ENCODE assay signal across 21 cellular contexts in genomic region chr4:182536221-182536620, GRCh38.
DNase-seq lines count a peak whose midpoint lies in the region; ATAC-seq, FAIRE-seq and TF ChIP-seq lines count a peak whose summit lies in the region.
"Had no signal": no experiment of that assay in that cellular context is flagged by ENCODE, and none has a peak within 500 bp of the region (broad histone marks: within the 10 kb centered on the region; RNA-seq: fewer than 3 reads in every experiment).

No MANE protein-coding gene starts in this region.

- H3K9ac ChIP-seq in H1 (replicated peaks in 1 of 4; ENCODE audit: extremely low read depth in 1 of 4, low read depth in 3 of 4, low read length in 3 of 4) (no peak overlapping the region), mesendoderm (ENCODE audit: low read length) (no peak overlapping the region)

- peaks cover 0 to 3% of the 10 kb centered on the region in 2 donors for H3K27me3 Mint-ChIP-seq in natural killer cell treated with Interleukin-12 subunit alpha and Interleukin-12 subunit beta and Interleukin-15 and Interleukin-18, amount 100 ng/mL, for 72 hours
- H3K27me3 Mint-ChIP-seq: CD4-positive, alpha-beta T cell had no signal

- H3K9me3 ChIP-seq in heart right ventricle: no peaks in the 10 kb centered on the region
- no peaks in the 10 kb centered on the region for H3K9me3 ChIP-seq in H1 (ENCODE audit: insufficient read depth in 2 of 2, low read depth in 1 of 2, low read length in 1 of 2)
- H3K9me3 ChIP-seq in Peyer's patch: no peaks in the 10 kb centered on the region
- H3K9me3 ChIP-seq: BE2C had no signal

- H3K4me2 ChIP-seq in H1 (ENCODE audit: insufficient read depth in 1 of 2, low read depth in 2 of 2, low read length in 2 of 2) (peak overlapping the region in 1 of 2 experiments; percentile 48; a peak in 2 of 4 replicates), mesendoderm (ENCODE audit: low read length) (no peak overlapping the region)

- no peak overlapping the region for H2AFZ ChIP-seq in H1 (ENCODE audit: low read length)

- no peak overlapping the region for H3K4me3 ChIP-seq in heart right ventricle
- no peak overlapping the region for H3K4me3 ChIP-seq in H1 (ENCODE audit: extremely low read depth in 1 of 4, insufficient read depth in 2 of 4, low read depth in 3 of 4, low read length in 4 of 4)
- H3K4me3 ChIP-seq in mesendoderm (ENCODE audit: low read length): no peak overlapping the region
- no peak overlapping the region for H3K4me3 ChIP-seq in Peyer's patch

- H3K23ac ChIP-seq in H1 (ENCODE audit: insufficient read length) (no peak overlapping the region), mesendoderm (ENCODE audit: low read length) (no peak overlapping the region)

- H3K27ac Mint-ChIP-seq in natural killer cell treated with Interleukin-12 subunit alpha and Interleukin-12 subunit beta and Interleukin-15 and Interleukin-18, amount 100 ng/mL, for 72 hours: no peak overlapping the region
- H3K27ac Mint-ChIP-seq: CD4-positive, alpha-beta T cell had no signal

- no peak overlapping the region for H3K4me3 Mint-ChIP-seq in natural killer cell treated with Interleukin-12 subunit alpha and Interleukin-12 subunit beta and Interleukin-15 and Interleukin-18, amount 100 ng/mL, for 72 hours
- H3K4me3 Mint-ChIP-seq: CD4-positive, alpha-beta T cell had no signal

- H2BK12ac ChIP-seq in H1 (ENCODE audit: low read depth, low read length): no peak overlapping the region

- H3K4me1 Mint-ChIP-seq in natural killer cell treated with Interleukin-12 subunit alpha and Interleukin-12 subunit beta and Interleukin-15 and Interleukin-18, amount 100 ng/mL, for 72 hours (ENCODE audit: low read depth in 2 of 2): no peaks in the 10 kb centered on the region

- H3K4ac ChIP-seq in H1 (replicated peaks; ENCODE audit: insufficient read length, low read depth, low read length) (no peak overlapping the region), mesendoderm (ENCODE audit: low read depth, low read length) (peak overlapping the region; percentile 16)

- no peak overlapping the region for H4K8ac ChIP-seq in H1 (ENCODE audit: extremely low read depth, insufficient read depth, low read length)
- H4K8ac ChIP-seq in mesendoderm (ENCODE audit: low read depth, low read length): no peak overlapping the region

- H3K23me2 ChIP-seq in H1 (ENCODE audit: low read depth, low read length): no peaks in the 10 kb centered on the region

- no peak for DNase-seq in Right ventricle myocardium superior
- no peak for DNase-seq in heart right ventricle
- no peak for DNase-seq in H1 (ENCODE audit: low read depth in 1 of 2, low spot score in 2 of 2)
- DNase-seq in mesendoderm: peak; percentile 62
- no peak for DNase-seq in natural killer cell treated with Interleukin-12 subunit alpha and Interleukin-12 subunit beta and Interleukin-15 and Interleukin-18, amount 100 ng/mL, for 72 hours (ENCODE audit: low spot score)
- no peak for DNase-seq in Peyer's patch
- DNase-seq: 8988T; BE2C; Calu3; CD4-positive, alpha-beta T cell; DMS53; NCI-H1105 treated with DMSO at 0.1 percent for 48 hours; NCI-H1694 treated with DMSO at 0.1 percent for 48 hours; NCI-H2107; NCI-H345; NCI-H526; NK-92 treated with Interleukin-12 subunit alpha and Interleukin-12 subunit beta, amount 100 ng/mL, for 24 hours had no signal

- H2BK20ac ChIP-seq in H1 (ENCODE audit: low read length): no peak overlapping the region

- peaks cover 6% of the 10 kb centered on the region for H3K79me1 ChIP-seq in H1 (ENCODE audit: low read depth, low read length)
- peaks cover 5% of the 10 kb centered on the region for H3K79me1 ChIP-seq in mesendoderm (ENCODE audit: low read length)

- no peak for TF ChIP-seq RAD21 in H1 (IDR thresholded peaks at IDR 0.05 in 1 of 2, conservative IDR thresholded peaks at IDR 0.05 in 1 of 2; ENCODE audit: low read depth in 2 of 2, low read length in 2 of 2)

- peak overlapping the region; percentile 66 for H2BK120ac ChIP-seq in H1 (replicated peaks; ENCODE audit: low read depth, low read length)
- peak overlapping the region; percentile 82 for H2BK120ac ChIP-seq in mesendoderm (ENCODE audit: low read depth, low read length)

- TF ChIP-seq EP300 in H1 (IDR thresholded peaks at IDR 0.05; ENCODE audit: borderline replicate concordance in 1 of 2, low read depth in 2 of 2, low read length in 2 of 2): no peak

- H2BK5ac ChIP-seq in H1 (ENCODE audit: low read depth, low read length) (no peak overlapping the region), mesendoderm (ENCODE audit: low read length) (no peak overlapping the region)

- H4K5ac ChIP-seq in H1 (ENCODE audit: insufficient read length, low read depth, low read length) (no peak overlapping the region), mesendoderm (ENCODE audit: low read length) (no peak overlapping the region)

- H2BK15ac ChIP-seq in H1 (ENCODE audit: low read length) (no peak overlapping the region), mesendoderm (replicated peaks; ENCODE audit: low read depth) (no peak overlapping the region)

- H3K27me3 ChIP-seq in heart right ventricle (no peaks in the 10 kb centered on the region), H1 (replicated peaks in 1 of 4; ENCODE audit: control insufficient read depth in 3 of 4, extremely low read depth in 1 of 4, insufficient read depth in 3 of 4, low read length in 3 of 4) (no peaks in the 10 kb centered on the region), mesendoderm (ENCODE audit: insufficient read depth, low read length, poor library complexity) (no peaks in the 10 kb centered on the region), Peyer's patch (no peaks in the 10 kb centered on the region)
- H3K27me3 ChIP-seq: BE2C had no signal

- H4K91ac ChIP-seq in H1 (replicated peaks; ENCODE audit: insufficient read length, low read length): no peak overlapping the region

- H3K4me1 ChIP-seq in heart right ventricle (no peaks in the 10 kb centered on the region), H1 (replicated peaks in 1 of 4; ENCODE audit: control insufficient read depth in 3 of 4, insufficient read depth in 4 of 4, low read length in 3 of 4) (peaks cover 6 to 16% (median 10%) of the 10 kb centered on the region in 4 experiments; a peak in 4 of 7 replicates), mesendoderm (ENCODE audit: control insufficient read depth, low read depth, low read length) (peaks cover 2% of the 10 kb centered on the region), Peyer's patch (no peaks in the 10 kb centered on the region)

- H3K56ac ChIP-seq in H1 (replicated peaks; ENCODE audit: insufficient read length, low read depth, low read length) (no peak overlapping the region), mesendoderm (ENCODE audit: low read length) (no peak overlapping the region)

- H3K14ac ChIP-seq in H1 (ENCODE audit: insufficient read length): no peak overlapping the region

- TF ChIP-seq POLR2A in H1 (IDR thresholded peaks at IDR 0.05; ENCODE audit: control extremely low read depth in 1 of 2, low read depth in 2 of 2, low read length in 2 of 2) (no peak), Peyer's patch (IDR thresholded peaks at IDR 0.05) (no peak)

- FAIRE-seq in H1 (lab: Jason Lieb, UNC): no peak
- FAIRE-seq: H54 had no signal

- POLR2A ChIA-PET in H1 (lab: Charles Lee; ENCODE audit: partially characterized antibody): interaction anchor here (1.8 kb wide), 1 partner anchor 21 kb away, joined by 5 read pairs; no protein-coding TSS in a partner anchor

- H2AK5ac ChIP-seq in H1 (ENCODE audit: low read depth, low read length) (0 out of 2 replicates have a peak overlapping the region, but pooled peaks have one; percentile 43), mesendoderm (ENCODE audit: low read length) (no peak overlapping the region)

- peak; percentile 70 for ATAC-seq in Right ventricle myocardium superior (ENCODE audit: poor library complexity)
- ATAC-seq in heart right ventricle: no peak
- ATAC-seq in natural killer cell treated with Interleukin-12 subunit alpha and Interleukin-12 subunit beta and Interleukin-15 and Interleukin-18, amount 100 ng/mL, for 72 hours: no peak
- ATAC-seq in HG03521 (IDR thresholded peaks at IDR 0.05; ENCODE audit: unreplicated experiment): no peak
- no peak for ATAC-seq in HG03457 (IDR thresholded peaks at IDR 0.05; ENCODE audit: unreplicated experiment)

- TF ChIP-seq CTCF in heart right ventricle (IDR thresholded peaks at IDR 0.05) (no peak), H1 (IDR thresholded peaks at IDR 0.05; ENCODE audit: control extremely low read depth in 1 of 3, insufficient read depth in 1 of 3, low read depth in 1 of 3, low read length in 3 of 3) (no peak), Peyer's patch (IDR thresholded peaks at IDR 0.05) (no peak)

- no peaks in the 10 kb centered on the region for H3K9me3 Mint-ChIP-seq in natural killer cell treated with Interleukin-12 subunit alpha and Interleukin-12 subunit beta and Interleukin-15 and Interleukin-18, amount 100 ng/mL, for 72 hours
- H3K9me3 Mint-ChIP-seq: CD4-positive, alpha-beta T cell had no signal

- H3K36me3 Mint-ChIP-seq in natural killer cell treated with Interleukin-12 subunit alpha and Interleukin-12 subunit beta and Interleukin-15 and Interleukin-18, amount 100 ng/mL, for 72 hours: no peaks in the 10 kb centered on the region

- intact Hi-C loops in Right ventricle myocardium superior (cut with DNase I) (no loop called here), heart right ventricle (cut with DNase I) (no loop called here)

- H3K18ac ChIP-seq in H1 (ENCODE audit: extremely low read depth, low read length) (peak overlapping the region; percentile 66; the same call in 1 of the 2 replicates), mesendoderm (ENCODE audit: low read length) (peak overlapping the region; percentile 39)

- no peaks in the 10 kb centered on the region for H4K20me1 ChIP-seq in H1 (replicated peaks in 1 of 2; ENCODE audit: control insufficient read depth in 1 of 2, insufficient read depth in 2 of 2, low read length in 2 of 2)

- no peak overlapping the region for H3K27ac ChIP-seq in heart right ventricle
- no peak overlapping the region for H3K27ac ChIP-seq in H1 (ENCODE audit: low read depth, low read length)
- H3K27ac ChIP-seq in mesendoderm (ENCODE audit: low read depth, low read length): no peak overlapping the region
- H3K27ac ChIP-seq in Peyer's patch: no peak overlapping the region
- H3K27ac ChIP-seq: RWPE1 had no signal

- H3K36me3 ChIP-seq in heart right ventricle (no peaks in the 10 kb centered on the region), H1 (ENCODE audit: control insufficient read depth in 2 of 4, insufficient read depth in 4 of 4, low read length in 3 of 4) (no peaks in the 10 kb centered on the region), mesendoderm (ENCODE audit: control insufficient read depth, insufficient read depth, low read length) (no peaks in the 10 kb centered on the region), Peyer's patch (no peaks in the 10 kb centered on the region)
- H3K36me3 ChIP-seq: BE2C had no signal

- H3K79me2 ChIP-seq in H1 (ENCODE audit: control insufficient read depth in 1 of 2, insufficient read depth in 2 of 2, low read length in 2 of 2) (peaks cover 0 to 64% of the 10 kb centered on the region in 2 experiments; a peak in 2 of 4 replicates), mesendoderm (ENCODE audit: control insufficient read depth, insufficient read depth, low read length) (no peaks in the 10 kb centered on the region)

- WGBS in heart right ventricle, 2 donors: 37 to 44% methylated on average over 5 of the region's 5 CpGs
- WGBS in H1 (ENCODE audit: extremely low coverage in 1 of 2, insufficient coverage in 1 of 2, insufficient read length in 1 of 2, insufficient replicate concordance in 2 of 2, low coverage in 1 of 2, low lambda C conversion rate in 2 of 2, missing lambda C conversion rate in 1 of 2), 2 experiments: 70% methylated on average over 5 of the region's 5 CpGs; no CpG with 5 or more reads in 1 of the 2 experiments
- WGBS in mesendoderm (ENCODE audit: extremely low coverage, insufficient coverage, low lambda C conversion rate): no CpG with 5 or more reads among the region's 5 CpGs

- CTCF ChIA-PET in H1 (lab: Charles Lee; ENCODE audit: partially characterized antibody): interaction anchor here (1.0 to 1.4 kb wide), 2 partner anchors 10 to 80 kb away, joined by 3 read pairs; no protein-coding TSS in a partner anchor
